Comparison of ENCODE assay signal across 29 cellular contexts in the genomic region with DNA sequence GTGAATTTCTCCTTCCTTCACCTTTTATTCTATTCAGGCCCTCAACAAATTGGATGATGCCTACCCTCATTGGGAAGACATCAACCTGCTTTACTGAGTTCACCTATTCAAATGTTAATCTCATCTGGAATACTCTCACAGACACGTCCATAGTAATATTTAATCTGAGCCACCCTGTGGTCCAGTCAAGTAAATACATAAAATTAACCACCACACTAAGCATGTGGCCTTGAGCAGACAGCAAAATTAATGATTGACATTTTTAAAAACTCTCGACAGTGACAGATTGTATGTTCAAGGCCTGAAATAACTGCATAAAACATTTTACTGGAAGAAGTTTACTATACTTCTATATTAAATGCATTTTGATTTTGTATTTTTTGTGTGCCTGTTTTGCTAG.
"Had no signal": no experiment of that assay in that cellular context is flagged by ENCODE, and none has a peak within 500 bp of the region (broad histone marks: within the 10 kb centered on the region; RNA-seq: fewer than 3 reads in every experiment).

No MANE protein-coding gene starts in this region.

- H3K9ac ChIP-seq: KMS-11 had no signal

- H3K36me3 Mint-ChIP-seq: activated CD4-positive, alpha-beta memory T cell treated with anti-CD3 and anti-CD28 coated beads for 36 hours; activated naive CD4-positive, alpha-beta T cell treated with anti-CD3 and anti-CD28 coated beads, Interleukin-2, amount 10 ng/mL, durations not matched to agents 7 days and 5 days; activated naive CD8-positive, alpha-beta T cell treated with anti-CD3 and anti-CD28 coated beads for 36 hours had no signal

- H3K9me3 Mint-ChIP-seq: activated CD4-positive, alpha-beta memory T cell treated with anti-CD3 and anti-CD28 coated beads for 36 hours; activated CD4-positive, alpha-beta T cell treated with anti-CD3 and anti-CD28 coated beads, Interleukin-2, amount 10 ng/mL, durations not matched to agents 7 days and 5 days; activated naive CD4-positive, alpha-beta T cell treated with anti-CD3 and anti-CD28 coated beads, Interleukin-2, amount 10 ng/mL, durations not matched to agents 7 days and 5 days; activated naive CD8-positive, alpha-beta T cell treated with anti-CD3 and anti-CD28 coated beads for 36 hours had no signal

- H3K27me3 ChIP-seq: brain microvascular endothelial cell, cardiac muscle cell had no signal

- H3K27ac Mint-ChIP-seq: activated CD4-positive, alpha-beta memory T cell treated with anti-CD3 and anti-CD28 coated beads for 36 hours; activated CD4-positive, alpha-beta T cell treated with anti-CD3 and anti-CD28 coated beads, Interleukin-2, amount 10 ng/mL, durations not matched to agents 7 days and 5 days; activated naive CD4-positive, alpha-beta T cell treated with anti-CD3 and anti-CD28 coated beads, Interleukin-2, amount 10 ng/mL, durations not matched to agents 7 days and 5 days; activated naive CD8-positive, alpha-beta T cell treated with anti-CD3 and anti-CD28 coated beads for 36 hours had no signal

- H3K4me3 Mint-ChIP-seq: activated CD4-positive, alpha-beta memory T cell treated with anti-CD3 and anti-CD28 coated beads for 36 hours; activated CD4-positive, alpha-beta T cell treated with anti-CD3 and anti-CD28 coated beads, Interleukin-2, amount 10 ng/mL, durations not matched to agents 7 days and 5 days; activated naive CD4-positive, alpha-beta T cell treated with anti-CD3 and anti-CD28 coated beads, Interleukin-2, amount 10 ng/mL, durations not matched to agents 7 days and 5 days; activated naive CD8-positive, alpha-beta T cell treated with anti-CD3 and anti-CD28 coated beads for 36 hours; activated T-cell treated with anti-CD3 and anti-CD28 coated beads, Interleukin-2, amount 50 U/mL, for 4 hours had no signal

- ATAC-seq: activated T-cell treated with anti-CD3 and anti-CD28 coated beads, Interleukin-2, amount 50 U/mL, for 4 hours; PC-3 had no signal

- FAIRE-seq: RCC 7860, TTC549 had no signal

- H3K27ac ChIP-seq: brain microvascular endothelial cell, cardiac muscle cell, KMS-11, VCaP had no signal

- H3K27me3 Mint-ChIP-seq: activated CD4-positive, alpha-beta memory T cell treated with anti-CD3 and anti-CD28 coated beads for 36 hours; activated CD4-positive, alpha-beta T cell treated with anti-CD3 and anti-CD28 coated beads, Interleukin-2, amount 10 ng/mL, durations not matched to agents 7 days and 5 days; activated naive CD4-positive, alpha-beta T cell treated with anti-CD3 and anti-CD28 coated beads, Interleukin-2, amount 10 ng/mL, durations not matched to agents 7 days and 5 days; activated naive CD8-positive, alpha-beta T cell treated with anti-CD3 and anti-CD28 coated beads for 36 hours had no signal

- DNase-seq: activated CD4-positive, alpha-beta memory T cell treated with anti-CD3 and anti-CD28 coated beads for 36 hours; activated CD4-positive, alpha-beta T cell treated with anti-CD3 and anti-CD28 coated beads, Interleukin-2, amount 10 ng/mL, durations not matched to agents 7 days and 5 days; activated CD4-positive, CD25-positive, alpha-beta regulatory T cell; activated CD8-positive, alpha-beta memory T cell treated with anti-CD3 and anti-CD28 coated beads for 24 hours; activated gamma-delta T cell; activated naive CD4-positive, alpha-beta T cell treated with anti-CD3 and anti-CD28 coated beads, Interleukin-2, amount 10 ng/mL, durations not matched to agents 7 days and 5 days; activated naive CD8-positive, alpha-beta T cell treated with anti-CD3 and anti-CD28 coated beads for 36 hours; activated T-cell treated with anti-CD3 and anti-CD28 coated beads, Interleukin-2, amount 50 U/mL, for 4 hours; brain microvascular endothelial cell; cerebellar nuclear complex; NCI-H1092 treated with DMSO at 0.1 percent for 48 hours; NCI-H1417 treated with DMSO at 0.1 percent for 48 hours; NCI-H1694; NCI-H2029; NCI-H2107; NCI-H2171 treated with DMSO at 0.1 percent for 48 hours; NCI-H226; NCI-H510A; NCI-H526 treated with DMSO at 0.1 percent for 48 hours; NCI-H82; PC-3; SHP77 treated with DMSO at 0.1 percent for 48 hours; T-helper 2 cell; T1000 had no signal

- H3K4me3 ChIP-seq: cardiac muscle cell had no signal

- H3K4me2 ChIP-seq: KMS-11 had no signal

- H3K36me3 ChIP-seq: brain microvascular endothelial cell, cardiac muscle cell had no signal

- H3K4me1 Mint-ChIP-seq: activated CD4-positive, alpha-beta T cell treated with anti-CD3 and anti-CD28 coated beads, Interleukin-2, amount 10 ng/mL, durations not matched to agents 7 days and 5 days; activated naive CD4-positive, alpha-beta T cell treated with anti-CD3 and anti-CD28 coated beads, Interleukin-2, amount 10 ng/mL, durations not matched to agents 7 days and 5 days; activated naive CD8-positive, alpha-beta T cell treated with anti-CD3 and anti-CD28 coated beads for 36 hours had no signal
